ENCODE assay signal across 16 cellular contexts in genomic region chr7:123609883-123610239, GRCh38. TPM values are rescaled to one million over a fixed set of nuclear protein-coding genes. Genes with fewer than 3 reads are reported as not detected.
DNase-seq lines count a peak whose midpoint lies in the region; ATAC-seq and TF ChIP-seq lines count a peak whose summit lies in the region.
"Had no signal": no experiment of that assay in that cellular context is flagged by ENCODE, and none has a peak within 500 bp of the region (broad histone marks: within the 10 kb centered on the region; RNA-seq: fewer than 3 reads in every experiment).

No MANE protein-coding gene starts in this region.

- 0 out of 2 replicates have a peak overlapping the region, but pooled peaks have one; percentile 66 for H2AFZ ChIP-seq in PC-9

- no peaks in the 10 kb centered on the region for H3K9me2 ChIP-seq in PC-9 (ENCODE audit: insufficient read depth)

- intact Hi-C loops in left cardiac atrium (cut with DNase I) = no loop called here
- intact Hi-C loops in PC-9 (cut with micrococcal nuclease; ENCODE audit: unreplicated experiment) = no loop called here
- intact Hi-C loops in psoas muscle (cut with DNase I) = no loop called here

- TF ChIP-seq CTCF in right atrium auricular region (IDR thresholded peaks at IDR 0.05) (no peak), PC-9 (conservative IDR thresholded peaks at IDR 0.05) (no peak), psoas muscle (IDR thresholded peaks at IDR 0.05) (no peak)

- ATAC-seq in left cardiac atrium = no peak
- ATAC-seq in psoas muscle = peak; percentile 5 to 58 (median 32)
- ATAC-seq: GM23338 had no signal

- H3K27ac ChIP-seq in right atrium auricular region (peak overlapping the region; percentile 38 to 80), PC-9 (no peak overlapping the region), psoas muscle (peak overlapping the region; percentile 87)
- H3K27ac ChIP-seq: C4-2B had no signal

- no peaks in the 10 kb centered on the region for H3K27me3 ChIP-seq in right atrium auricular region
- H3K27me3 ChIP-seq in PC-9 (ENCODE audit: insufficient read depth, low read depth) = no peaks in the 10 kb centered on the region
- H3K27me3 ChIP-seq in psoas muscle (ENCODE audit: insufficient read depth in 3 of 3, low read length in 2 of 3) = no peaks in the 10 kb centered on the region

- CTCF ChIA-PET in PC-9 (lab: Charles Lee) = no interaction called here

- H4K20me1 ChIP-seq in PC-9 (ENCODE audit: insufficient read depth) = no peaks in the 10 kb centered on the region

- no TSS peak for BruUV-seq in PC-9 (replicated peaks; lab: Mats Ljungman, UMichigan)

- no peak for DNase-seq in right atrium auricular region (ENCODE audit: low spot score)
- DNase-seq in left cardiac atrium = no peak
- no peak for DNase-seq in PC-9
- DNase-seq in psoas muscle = no peak
- DNase-seq in CD1c-positive myeloid dendritic cell (ENCODE audit: extremely low spot score) = no peak
- no peak for DNase-seq in NCI-H1105 treated with DMSO at 0.1 percent for 48 hours (lab: John Stamatoyannopoulos, UW)
- DNase-seq: AML-193; Calu3; CD4-positive, alpha-beta memory T cell; DMS79 treated with DMSO at 0.1 percent for 48 hours; GF-D8; HCEC 1CT had no signal

- POLR2A ChIA-PET in PC-9 (lab: Charles Lee; ENCODE audit: unreplicated experiment) = no interaction called here

- peaks cover 0 to 3% of the 10 kb centered on the region in 2 donors for H3K4me1 ChIP-seq in right atrium auricular region
- H3K4me1 ChIP-seq in PC-9 (replicated peaks; ENCODE audit: insufficient read depth) = no peaks in the 10 kb centered on the region
- H3K4me1 ChIP-seq in psoas muscle = peaks cover 41% of the 10 kb centered on the region

- no peaks in the 10 kb centered on the region for H3K79me2 ChIP-seq in PC-9 (ENCODE audit: low read depth)

- H3K36me3 ChIP-seq in right atrium auricular region (no peaks in the 10 kb centered on the region), PC-9 (ENCODE audit: low read depth) (no peaks in the 10 kb centered on the region), psoas muscle (ENCODE audit: insufficient read depth in 1 of 2, low read depth in 1 of 2) (no peaks in the 10 kb centered on the region)

- no peak overlapping the region for H3K4me2 ChIP-seq in PC-9
- H3K4me2 ChIP-seq: GM23338 had no signal

- no peaks in the 10 kb centered on the region for H3F3A ChIP-seq in PC-9 (ENCODE audit: insufficient read depth, low read depth)

- H3K9me3 ChIP-seq in right atrium auricular region (no peaks in the 10 kb centered on the region), PC-9 (ENCODE audit: insufficient read depth, low read depth) (no peaks in the 10 kb centered on the region), psoas muscle (no peaks in the 10 kb centered on the region)

- H3K4me3 ChIP-seq in right atrium auricular region (no peak overlapping the region), PC-9 (no peak overlapping the region), psoas muscle (peak overlapping the region; percentile 55)
- H3K4me3 ChIP-seq: GM23338 had no signal

- 12 to 42% (median 22%) methylated on average over 2 of the region's 2 CpGs for WGBS in psoas muscle, 3 donors

RNA-seq across cellular contexts. Expression of gene ASB15, which starts 8.2 kb away (rescaled TPM):
- 10 to 100 TPM; 18.6 to 53.9 TPM for total RNA-seq in right atrium auricular region
- 10 to 100 TPM; 18.9 to 34.3 TPM for total RNA-seq in left cardiac atrium
- total RNA-seq in PC-9 (2021) = not detected in 2 replicates
- total RNA-seq in psoas muscle = 10 to 100 TPM in 3 of 4 donors, 1 to 10 TPM in 1; 8.2 to 23.6 (median 11.5) TPM
- polyA plus RNA-seq in psoas muscle = 10 to 100 TPM in 1 of 3 donors, 1 to 10 TPM in 1, under 1 TPM in 1; 0.12 to 15.2 (median 1.3) TPM
- total RNA-seq: Calu3; CD4-positive, alpha-beta memory T cell; GM23338; HT-29 had no signal
- polyA plus RNA-seq: BJ, GM23338 had no signal

RNA-seq across cellular contexts. Expression of gene LMOD2, which starts 45.8 kb away (rescaled TPM):
- 100 to 1,000 TPM; 374 to 493 TPM for total RNA-seq in right atrium auricular region
- 100 to 1,000 TPM; 220 to 376 TPM for total RNA-seq in left cardiac atrium
- not detected in 2 replicates for total RNA-seq in PC-9 (2021)
- 1,000 to 10,000 TPM in 1 of 4 donors, 100 to 1,000 TPM in 3; 383 to 1,114 (median 640) TPM for total RNA-seq in psoas muscle
- polyA plus RNA-seq in psoas muscle = 100 to 1,000 TPM in 2 of 3 donors, 1 to 10 TPM in 1; 6.9 to 341 (median 259) TPM
- total RNA-seq: Calu3; CD4-positive, alpha-beta memory T cell; GM23338; HT-29 had no signal
- polyA plus RNA-seq: BJ, GM23338 had no signal

RNA-seq across cellular contexts. Expression of gene NDUFA5, which starts 52.2 kb away (rescaled TPM):
- total RNA-seq in right atrium auricular region = 100 to 1,000 TPM; 110 to 227 TPM
- total RNA-seq in left cardiac atrium = 100 to 1,000 TPM; 240 to 283 TPM
- 57.0 and 75.9 TPM in 2 replicates for total RNA-seq in PC-9 (2021)
- total RNA-seq in psoas muscle = 100 to 1,000 TPM; 139 to 211 (median 173) TPM
- 100 to 1,000 TPM in 2 of 3 donors, 10 to 100 TPM in 1; 99.2 to 234 (median 192) TPM for polyA plus RNA-seq in psoas muscle

Comparison
In these comparisons a context has a peak if more than half of its experiments do, and no peak if none do; other contexts are left out.
1. ATAC-seq: peak in psoas muscle (4 of 4); none in left cardiac atrium (0 of 2).
2. RNA of gene LMOD2, which starts 45.8 kb away (total RNA-seq): 383 to 1,114 TPM in psoas muscle, 374 to 493 TPM in right atrium auricular region and 220 to 376 TPM in left cardiac atrium; not detected in PC-9; every median in the first group is over 100 times any median in the second.